8 cellular contexts compared by ENCODE assay signal in genomic region chr10:3720228-3721019, GRCh38.
DNase-seq lines count a peak whose midpoint lies in the region; ATAC-seq and TF ChIP-seq lines count a peak whose summit lies in the region.

No MANE protein-coding gene starts in this region.

- CTCF ChIA-PET in PC-9 (lab: Charles Lee): no interaction called here

- no peaks in the 10 kb centered on the region for H4K20me1 ChIP-seq in PC-9 (ENCODE audit: insufficient read depth)

- no peak overlapping the region for H2AFZ ChIP-seq in PC-9

- H3K4me1 ChIP-seq in PC-9 (replicated peaks; ENCODE audit: insufficient read depth) (peaks cover 8% of the 10 kb centered on the region; the same call in 1 of the 2 replicates), psoas muscle (peaks cover 13% of the 10 kb centered on the region)

- POLR2A ChIA-PET in PC-9 (lab: Charles Lee; ENCODE audit: unreplicated experiment): no interaction called here

- H3K27me3 ChIP-seq in PC-9 (ENCODE audit: insufficient read depth, low read depth) (no peaks in the 10 kb centered on the region), psoas muscle (ENCODE audit: insufficient read depth in 3 of 3, low read length in 2 of 3) (no peaks in the 10 kb centered on the region)

- DNase-seq in EH (ENCODE audit: low read depth): peak; percentile 52
- DNase-seq in PC-9: peak in 1 of 2 experiments; percentile 71
- peak; percentile 75 to 84 for DNase-seq in foreskin fibroblast
- peak; percentile 52 to 81 for DNase-seq in psoas muscle
- DNase-seq in NCI-H1092 (lab: John Stamatoyannopoulos, UW): no peak
- no peak for DNase-seq in RPMI8226
- DNase-seq in NCI-H2081 (lab: John Stamatoyannopoulos, UW): no peak

- ATAC-seq in psoas muscle: peak; percentile 93 to 95 (median 94)
- no peak for ATAC-seq in HG03196 (IDR thresholded peaks at IDR 0.05; ENCODE audit: unreplicated experiment)

- H3K36me3 ChIP-seq in PC-9 (ENCODE audit: low read depth) (no peaks in the 10 kb centered on the region), psoas muscle (ENCODE audit: insufficient read depth in 1 of 2, low read depth in 1 of 2) (no peaks in the 10 kb centered on the region)

- 20 to 36% (median 23%) methylated on average over 8 of the region's 8 CpGs for WGBS in psoas muscle, 3 donors

- intact Hi-C loops in PC-9 (cut with micrococcal nuclease; ENCODE audit: unreplicated experiment): no loop called here
- intact Hi-C loops in psoas muscle (cut with DNase I): no loop called here

- no peak for TF ChIP-seq CTCF in PC-9 (conservative IDR thresholded peaks at IDR 0.05)
- TF ChIP-seq CTCF in foreskin fibroblast (IDR thresholded peaks at IDR 0.05; ENCODE audit: low read depth, low read length): no peak
- TF ChIP-seq CTCF in psoas muscle (IDR thresholded peaks at IDR 0.05): no peak

- no peak overlapping the region for H3K4me3 ChIP-seq in PC-9
- H3K4me3 ChIP-seq in foreskin fibroblast (ENCODE audit: low read depth in 1 of 2, low read length in 2 of 2): no peak overlapping the region
- peak overlapping the region; percentile 22 for H3K4me3 ChIP-seq in psoas muscle

- H3F3A ChIP-seq in PC-9 (ENCODE audit: insufficient read depth, low read depth): no peaks in the 10 kb centered on the region

- no peak overlapping the region for H3K27ac ChIP-seq in PC-9
- peak overlapping the region; percentile 87 for H3K27ac ChIP-seq in psoas muscle

- no peaks in the 10 kb centered on the region for H3K9me2 ChIP-seq in PC-9 (ENCODE audit: insufficient read depth)

- 0 out of 2 replicates have a peak, but pooled peaks cover 3% of the 10 kb centered on the region for H3K9me3 ChIP-seq in PC-9 (ENCODE audit: insufficient read depth, low read depth)
- H3K9me3 ChIP-seq in psoas muscle: no peaks in the 10 kb centered on the region

- H3K4me2 ChIP-seq in PC-9: 0 out of 2 replicates have a peak overlapping the region, but pooled peaks have one; percentile 19

- BruUV-seq in PC-9 (replicated peaks; lab: Mats Ljungman, UMichigan): no TSS peak

- H3K79me2 ChIP-seq in PC-9 (ENCODE audit: low read depth): no peaks in the 10 kb centered on the region

Comparison
In these comparisons a context has a peak if more than half of its experiments do, and no peak if none do; other contexts are left out.
1. DNase-seq: peak in EH (single experiment), foreskin fibroblast (2 of 2) and psoas muscle (2 of 2); none in NCI-H1092 (single experiment), RPMI8226 (single experiment) and NCI-H2081 (0 of 2).